ENCODE assay signal across 7 cellular contexts in the genomic region with DNA sequence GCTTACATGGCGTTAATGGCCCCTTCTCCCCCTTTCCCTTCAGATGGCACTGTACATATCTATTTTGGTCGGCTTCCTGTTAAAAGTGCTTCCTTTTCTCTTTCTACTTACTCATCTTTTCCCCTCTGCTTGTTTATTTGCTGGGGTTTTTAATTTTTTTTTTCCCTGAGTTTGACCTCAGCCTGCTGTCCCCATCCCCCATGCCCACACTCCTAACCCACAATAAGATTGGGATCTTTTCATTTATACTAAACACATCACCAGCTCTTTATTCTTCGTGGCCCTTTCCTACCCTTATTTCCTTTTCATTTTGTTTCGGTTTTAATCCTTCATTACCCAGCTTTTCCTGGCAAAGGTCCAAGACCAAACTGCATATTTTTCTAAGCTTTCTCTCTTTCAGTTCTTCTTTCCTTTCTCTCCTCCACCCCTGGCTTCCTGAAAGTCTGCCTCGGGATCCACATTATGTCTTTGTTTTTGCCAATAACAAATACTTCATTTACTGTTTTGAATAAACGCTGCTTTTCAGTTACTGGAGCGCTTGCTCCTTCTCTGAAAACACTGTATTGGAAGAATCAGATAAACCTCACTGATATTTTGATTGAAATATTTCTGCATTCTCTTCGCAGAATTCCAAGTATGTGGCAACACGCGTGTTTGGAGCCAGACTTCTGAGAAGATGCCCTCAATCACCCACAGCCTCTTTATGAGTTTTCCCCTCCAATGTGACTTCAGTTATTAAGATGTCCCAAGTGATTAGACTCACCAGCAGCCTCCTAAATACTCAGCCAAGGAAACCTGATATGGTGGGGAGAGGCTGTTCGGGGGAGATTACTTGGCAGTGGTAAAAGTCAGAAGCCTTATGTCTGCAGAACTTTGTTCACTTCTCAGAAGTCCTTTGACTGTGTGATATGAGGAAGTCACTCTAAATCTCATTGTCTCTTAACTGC.
A peak's percentile ranks its signal among the peaks of the same experiment; 100 is the strongest.
DNase-seq lines count a peak whose midpoint lies in the region; ATAC-seq and TF ChIP-seq lines count a peak whose summit lies in the region.

No MANE protein-coding gene starts in this region.

- no peaks in the 10 kb centered on the region for H4K20me1 ChIP-seq in PC-3 (ENCODE audit: low read length)

- H3K4me3 ChIP-seq in HAP-1 (no peak overlapping the region), PC-3 (ENCODE audit: low read length) (peak overlapping the region; percentile 56; the same call in 1 of the 2 replicates), body of pancreas (no peak overlapping the region), liver (ENCODE audit: low read depth in 1 of 3, low read length in 3 of 3) (peak overlapping the region in 2 of 3 donors; percentile 14 to 33)

- H3K4me1 ChIP-seq in HAP-1 (peaks cover 17% of the 10 kb centered on the region), PC-3 (ENCODE audit: insufficient read depth, low read length) (peaks cover 14% of the 10 kb centered on the region), body of pancreas (no peaks in the 10 kb centered on the region), liver (ENCODE audit: control insufficient read depth in 4 of 4, insufficient read depth in 4 of 4, low read length in 3 of 4) (peaks cover 0 to 4% (median 1%) of the 10 kb centered on the region in 4 donors)

- H3K9me3 ChIP-seq in HAP-1, result peaks cover 4% of the 10 kb centered on the region
- no peaks in the 10 kb centered on the region for H3K9me3 ChIP-seq in PC-3 (ENCODE audit: low read length)
- no peaks in the 10 kb centered on the region for H3K9me3 ChIP-seq in body of pancreas
- peaks cover 0 to 5% (median 2%) of the 10 kb centered on the region in 4 donors for H3K9me3 ChIP-seq in liver (ENCODE audit: control insufficient read depth in 4 of 4, low read length in 3 of 4)

- TF ChIP-seq RAD21 in liver (IDR thresholded peaks at IDR 0.05), result no peak

- peak overlapping the region; percentile 25; the same call in 1 of the 2 replicates for H3K9ac ChIP-seq in PC-3 (ENCODE audit: low read length)
- peak overlapping the region; percentile 44 to 49 for H3K9ac ChIP-seq in liver (ENCODE audit: low read depth in 1 of 2, low read length in 2 of 2)

- H2AFZ ChIP-seq in PC-3 (ENCODE audit: low read length), result peak overlapping the region; percentile 60

- 23 to 35% methylated on average over 11 of the region's 11 CpGs for WGBS in body of pancreas, 2 donors
- WGBS in liver, result 12% methylated on average over 11 of the region's 11 CpGs

- H3K27me3 ChIP-seq in HAP-1 (ENCODE audit: low read depth) (no peaks in the 10 kb centered on the region), PC-3 (ENCODE audit: low read length) (no peaks in the 10 kb centered on the region), body of pancreas (no peaks in the 10 kb centered on the region), liver (ENCODE audit: control insufficient read depth in 4 of 4, insufficient read depth in 4 of 4, low read length in 3 of 4) (no peaks in the 10 kb centered on the region)

- no peaks in the 10 kb centered on the region for H3K79me2 ChIP-seq in PC-3 (ENCODE audit: low read length)

- H3K36me3 ChIP-seq in HAP-1 (replicated peaks) (no peaks in the 10 kb centered on the region), PC-3 (ENCODE audit: low read depth, low read length) (no peaks in the 10 kb centered on the region), body of pancreas (replicated peaks in 1 of 2; ENCODE audit: insufficient read depth in 1 of 2, low read depth in 2 of 2) (no peaks in the 10 kb centered on the region), liver (ENCODE audit: control insufficient read depth in 4 of 4, insufficient read depth in 3 of 4, low read depth in 1 of 4, low read length in 3 of 4) (no peaks in the 10 kb centered on the region)

- ATAC-seq in PC-3, result peak; percentile 27; the same call in 1 of the 2 replicates
- ATAC-seq in body of pancreas, result no peak
- ATAC-seq in HG02588 (IDR thresholded peaks at IDR 0.05; ENCODE audit: unreplicated experiment), result no peak

- intact Hi-C loops in PC-3 (cut with micrococcal nuclease), result no loop called here
- intact Hi-C loops in body of pancreas (cut with DNase I), result no loop called here

- H3K9me2 ChIP-seq in PC-3 (replicated peaks; ENCODE audit: low read length), result no peaks in the 10 kb centered on the region

- peak overlapping the region; percentile 81 for H3K4me2 ChIP-seq in PC-3 (ENCODE audit: low read length)

- CTCF ChIA-PET in PC-3 (lab: Charles Lee), result interaction anchor here (0.5 kb wide), 1 partner anchor 63 kb away, joined by 3 read pairs; no protein-coding TSS in a partner anchor

- 0 out of 2 replicates have a peak overlapping the region, but pooled peaks have one; percentile 9 for H3K27ac ChIP-seq in PC-3 (ENCODE audit: low read length)
- peak overlapping the region in 3 of 4 donors; percentile 9 to 69 (median 47) for H3K27ac ChIP-seq in body of pancreas
- H3K27ac ChIP-seq in liver (ENCODE audit: low read depth in 1 of 2, low read length in 2 of 2), result peak overlapping the region; percentile 56 to 62

- H3F3A ChIP-seq in PC-3 (ENCODE audit: low read length, unreplicated experiment), result no peaks in the 10 kb centered on the region

- BruUV-seq in PC-3 (replicated peaks; lab: Mats Ljungman, UMichigan), result no TSS peak

- DNase-seq in HAP-1 (ENCODE audit: low spot score in 2 of 2), result peak; percentile 60 to 75
- DNase-seq in PC-3, result peak; percentile 27
- DNase-seq in body of pancreas, result peak in 1 of 4 donors; percentile 6
- peak; percentile 71 for DNase-seq in stromal cell of bone marrow (ENCODE audit: low read depth)
- no peak for DNase-seq in cerebellum (ENCODE audit: low spot score)

- POLR2A ChIA-PET in PC-3 (lab: Charles Lee; ENCODE audit: unreplicated experiment), result no interaction called here

- TF ChIP-seq CTCF in PC-3 (conservative IDR thresholded peaks at IDR 0.05; ENCODE audit: low read depth, low read length) (no peak), body of pancreas (IDR thresholded peaks at IDR 0.05) (no peak), liver (IDR thresholded peaks at IDR 0.05; ENCODE audit: low read depth, low read length, missing input control) (no peak)

- in situ Hi-C loops in HAP-1 (cut with MboI; ENCODE audit: low sequenced_read_pairs), result no loop called here

- no peak for TF ChIP-seq POLR2A in body of pancreas (IDR thresholded peaks at IDR 0.05)

TF ChIP-seq in liver, 16 proteins besides CTCF, POLR2A, EP300 and RAD21:
- no peak for TF ChIP-seq HNF4G (IDR thresholded peaks at IDR 0.05)
- TF ChIP-seq YY1 (IDR thresholded peaks at IDR 0.05), result no peak
- TF ChIP-seq, protein P1, sequence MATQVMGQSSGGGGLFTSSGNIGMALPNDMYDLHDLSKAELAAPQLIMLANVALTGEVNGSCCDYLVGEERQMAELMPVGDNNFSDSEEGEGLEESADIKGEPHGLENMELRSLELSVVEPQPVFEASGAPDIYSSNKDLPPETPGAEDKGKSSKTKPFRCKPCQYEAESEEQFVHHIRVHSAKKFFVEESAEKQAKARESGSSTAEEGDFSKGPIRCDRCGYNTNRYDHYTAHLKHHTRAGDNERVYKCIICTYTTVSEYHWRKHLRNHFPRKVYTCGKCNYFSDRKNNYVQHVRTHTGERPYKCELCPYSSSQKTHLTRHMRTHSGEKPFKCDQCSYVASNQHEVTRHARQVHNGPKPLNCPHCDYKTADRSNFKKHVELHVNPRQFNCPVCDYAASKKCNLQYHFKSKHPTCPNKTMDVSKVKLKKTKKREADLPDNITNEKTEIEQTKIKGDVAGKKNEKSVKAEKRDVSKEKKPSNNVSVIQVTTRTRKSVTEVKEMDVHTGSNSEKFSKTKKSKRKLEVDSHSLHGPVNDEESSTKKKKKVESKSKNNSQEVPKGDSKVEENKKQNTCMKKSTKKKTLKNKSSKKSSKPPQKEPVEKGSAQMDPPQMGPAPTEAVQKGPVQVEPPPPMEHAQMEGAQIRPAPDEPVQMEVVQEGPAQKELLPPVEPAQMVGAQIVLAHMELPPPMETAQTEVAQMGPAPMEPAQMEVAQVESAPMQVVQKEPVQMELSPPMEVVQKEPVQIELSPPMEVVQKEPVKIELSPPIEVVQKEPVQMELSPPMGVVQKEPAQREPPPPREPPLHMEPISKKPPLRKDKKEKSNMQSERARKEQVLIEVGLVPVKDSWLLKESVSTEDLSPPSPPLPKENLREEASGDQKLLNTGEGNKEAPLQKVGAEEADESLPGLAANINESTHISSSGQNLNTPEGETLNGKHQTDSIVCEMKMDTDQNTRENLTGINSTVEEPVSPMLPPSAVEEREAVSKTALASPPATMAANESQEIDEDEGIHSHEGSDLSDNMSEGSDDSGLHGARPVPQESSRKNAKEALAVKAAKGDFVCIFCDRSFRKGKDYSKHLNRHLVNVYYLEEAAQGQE (IDR thresholded peaks at IDR 0.05), result no peak
- no peak for TF ChIP-seq HNF4A (conservative IDR thresholded peaks at IDR 0.05)
- no peak for TF ChIP-seq FOXA1 (IDR thresholded peaks at IDR 0.05)
- TF ChIP-seq SP1 (IDR thresholded peaks at IDR 0.05), result no peak
- TF ChIP-seq, protein P2, sequence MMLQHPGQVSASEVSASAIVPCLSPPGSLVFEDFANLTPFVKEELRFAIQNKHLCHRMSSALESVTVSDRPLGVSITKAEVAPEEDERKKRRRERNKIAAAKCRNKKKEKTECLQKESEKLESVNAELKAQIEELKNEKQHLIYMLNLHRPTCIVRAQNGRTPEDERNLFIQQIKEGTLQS (IDR thresholded peaks at IDR 0.05), result no peak
- TF ChIP-seq GABPA (IDR thresholded peaks at IDR 0.05 in 1 of 2, conservative IDR thresholded peaks at IDR 0.05 in 1 of 2), result no peak
- TF ChIP-seq, protein P3, sequence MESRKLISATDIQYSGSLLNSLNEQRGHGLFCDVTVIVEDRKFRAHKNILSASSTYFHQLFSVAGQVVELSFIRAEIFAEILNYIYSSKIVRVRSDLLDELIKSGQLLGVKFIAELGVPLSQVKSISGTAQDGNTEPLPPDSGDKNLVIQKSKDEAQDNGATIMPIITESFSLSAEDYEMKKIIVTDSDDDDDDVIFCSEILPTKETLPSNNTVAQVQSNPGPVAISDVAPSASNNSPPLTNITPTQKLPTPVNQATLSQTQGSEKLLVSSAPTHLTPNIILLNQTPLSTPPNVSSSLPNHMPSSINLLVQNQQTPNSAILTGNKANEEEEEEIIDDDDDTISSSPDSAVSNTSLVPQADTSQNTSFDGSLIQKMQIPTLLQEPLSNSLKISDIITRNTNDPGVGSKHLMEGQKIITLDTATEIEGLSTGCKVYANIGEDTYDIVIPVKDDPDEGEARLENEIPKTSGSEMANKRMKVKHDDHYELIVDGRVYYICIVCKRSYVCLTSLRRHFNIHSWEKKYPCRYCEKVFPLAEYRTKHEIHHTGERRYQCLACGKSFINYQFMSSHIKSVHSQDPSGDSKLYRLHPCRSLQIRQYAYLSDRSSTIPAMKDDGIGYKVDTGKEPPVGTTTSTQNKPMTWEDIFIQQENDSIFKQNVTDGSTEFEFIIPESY (IDR thresholded peaks at IDR 0.05), result no peak
TF ChIP-seq in liver: peak in this region for 0.

Comparison
In these comparisons a context has a peak if more than half of its experiments do, and no peak if none do; other contexts are left out.
1. H3K4me3 ChIP-seq: peak in PC-3 (single experiment) and liver (2 of 3); none in HAP-1 (single experiment) and body of pancreas (0 of 2).
2. H3K27ac ChIP-seq: peak in every context shown above with its lines; median percentile 59 in liver; 47 in body of pancreas; 9 in PC-3.